Comparison of ENCODE assay signal across 19 cellular contexts in the genomic region with DNA sequence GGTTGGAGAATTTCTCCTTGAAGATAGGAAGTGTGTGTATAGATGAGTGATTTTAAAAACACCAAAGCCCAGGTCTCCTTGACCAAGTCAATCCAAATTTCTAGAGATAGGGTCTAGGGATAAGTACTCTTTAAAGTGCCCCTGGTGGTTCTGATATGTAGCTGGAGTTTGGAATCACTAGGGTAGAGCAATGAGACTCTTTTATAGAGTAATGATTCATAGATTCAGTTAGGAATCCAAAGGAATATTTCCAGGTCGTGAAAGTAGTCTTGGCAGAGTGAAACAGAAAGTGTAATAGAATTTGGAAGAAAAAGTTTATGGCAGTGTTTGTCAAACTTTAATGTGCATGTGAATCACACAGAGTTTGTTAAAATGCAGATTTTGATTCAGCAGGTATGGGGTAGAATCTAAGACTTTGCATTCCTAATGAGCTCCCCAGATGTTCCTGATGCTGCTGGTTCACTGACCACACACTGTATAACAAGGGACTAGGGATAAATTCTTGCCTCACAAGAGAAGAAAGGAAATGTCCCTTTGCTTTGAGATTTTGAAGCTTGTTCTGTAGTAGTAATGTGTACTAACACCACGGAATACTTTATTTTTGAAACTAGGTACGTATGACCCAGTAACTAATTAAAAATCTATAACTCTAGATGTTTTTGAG. TPM values are rescaled to one million over a fixed set of nuclear protein-coding genes. Genes with fewer than 3 reads are reported as not detected.
DNase-seq lines count a peak whose midpoint lies in the region; ATAC-seq and TF ChIP-seq lines count a peak whose summit lies in the region.
"Had no signal": no experiment of that assay in that cellular context is flagged by ENCODE, and none has a peak within 500 bp of the region (broad histone marks: within the 10 kb centered on the region; RNA-seq: fewer than 3 reads in every experiment).

No MANE protein-coding gene starts in this region.

- H2AFZ ChIP-seq in OCI-LY7 (ENCODE audit: low read length) = no peak overlapping the region

- no peaks in the 10 kb centered on the region for H3K4me1 ChIP-seq in mucosa of descending colon (ENCODE audit: low read depth)
- H3K4me1 ChIP-seq in OCI-LY7 (ENCODE audit: insufficient read depth, low read length, poor library complexity, severe bottlenecking) = no peaks in the 10 kb centered on the region
- H3K4me1 ChIP-seq: SJCRH30 had no signal

- no peak overlapping the region for H3K4me3 ChIP-seq in AG09309 (ENCODE audit: control insufficient read depth, low read depth, low read length)
- no peak overlapping the region for H3K4me3 ChIP-seq in mucosa of descending colon
- no peak overlapping the region for H3K4me3 ChIP-seq in OCI-LY7 (ENCODE audit: low read depth, low read length, poor library complexity, severe bottlenecking)
- H3K4me3 ChIP-seq: SJCRH30 had no signal

- H3K4me2 ChIP-seq in OCI-LY7 (ENCODE audit: low read length) = no peak overlapping the region

- H3K36me3 ChIP-seq in mucosa of descending colon (ENCODE audit: low read depth) (no peaks in the 10 kb centered on the region), OCI-LY7 (ENCODE audit: insufficient read depth, low read length) (no peaks in the 10 kb centered on the region)
- H3K36me3 ChIP-seq: SJCRH30 had no signal

- POLR2A ChIA-PET in OCI-LY7 (lab: Charles Lee) = no interaction called here

- intact Hi-C loops in mucosa of descending colon (cut with DNase I, micrococcal nuclease) = no loop called here
- intact Hi-C loops in OCI-LY7 (cut with micrococcal nuclease; ENCODE audit: unreplicated experiment) = no loop called here

- ATAC-seq in mucosa of descending colon (peak; percentile 91), SK-N-SH treated with all-trans-retinoic acid at 6 μM for 48 hours (no peak), GM21786 (IDR thresholded peaks at IDR 0.05; ENCODE audit: unreplicated experiment) (no peak)

- peak; percentile 24 for DNase-seq in AG09309 (ENCODE audit: low read depth)
- peak; percentile 7 for DNase-seq in NCI-H226
- peak; percentile 9 for DNase-seq in glomerular visceral epithelial cell (ENCODE audit: extremely low spot score)
- no peak for DNase-seq in mucosa of descending colon
- DNase-seq in OCI-LY7 (ENCODE audit: low spot score) = no peak
- DNase-seq in stimulated activated CD4-positive, alpha-beta T cell treated with anti-CD3 and anti-CD28 coated beads, Interleukin-15, amount 100 ng/mL, for 24 hours = no peak
- DNase-seq: C1 segment of cervical spinal cord; DND-41; GDM1; NCI-H1417; NCI-H1930; NCI-H446; NCI-H69; NK-92 treated with Interleukin-12 subunit alpha and Interleukin-12 subunit beta, amount 100 ng/mL, for 24 hours; SJCRH30 had no signal

- no peaks in the 10 kb centered on the region for H4K20me1 ChIP-seq in OCI-LY7 (ENCODE audit: insufficient read depth, low read length)

- no peaks in the 10 kb centered on the region for H3K79me2 ChIP-seq in OCI-LY7 (ENCODE audit: insufficient read depth, low read depth, low read length)

- CTCF ChIA-PET in OCI-LY7 (lab: Charles Lee; ENCODE audit: unreplicated experiment) = interaction anchor here (0.7 kb wide), 1 partner anchor 801 kb away, joined by 3 read pairs; no protein-coding TSS in a partner anchor

- TF ChIP-seq CTCF in AG09309 (IDR thresholded peaks at IDR 0.05; ENCODE audit: control insufficient read depth, insufficient read depth, low read depth, low read length, missing control alignments) (peak; percentile 10), mucosa of descending colon (IDR thresholded peaks at IDR 0.05) (no peak), OCI-LY7 (conservative IDR thresholded peaks at IDR 0.05; ENCODE audit: low read length) (no peak)

- H3K9me3 ChIP-seq in mucosa of descending colon = no peaks in the 10 kb centered on the region
- H3K9me3 ChIP-seq in OCI-LY7 (ENCODE audit: low read length) = no peaks in the 10 kb centered on the region
- H3K9me3 ChIP-seq: SJCRH30 had no signal

- H3K27ac ChIP-seq in OCI-LY7 (ENCODE audit: low read depth, low read length, poor library complexity, severe bottlenecking) = no peak overlapping the region
- H3K27ac ChIP-seq: RWPE1, SJCRH30 had no signal

- BruUV-seq in OCI-LY7 (replicated peaks; lab: Mats Ljungman, UMichigan) = no TSS peak

- no peaks in the 10 kb centered on the region for H3K9me2 ChIP-seq in OCI-LY7 (ENCODE audit: insufficient read depth, low read length)

TF ChIP-seq in SK-N-SH treated with all-trans-retinoic acid at 6 μM for 48 hours, 23 proteins besides CTCF, POLR2A, EP300 and RAD21 (continues in another document):
- TF ChIP-seq, protein P1, sequence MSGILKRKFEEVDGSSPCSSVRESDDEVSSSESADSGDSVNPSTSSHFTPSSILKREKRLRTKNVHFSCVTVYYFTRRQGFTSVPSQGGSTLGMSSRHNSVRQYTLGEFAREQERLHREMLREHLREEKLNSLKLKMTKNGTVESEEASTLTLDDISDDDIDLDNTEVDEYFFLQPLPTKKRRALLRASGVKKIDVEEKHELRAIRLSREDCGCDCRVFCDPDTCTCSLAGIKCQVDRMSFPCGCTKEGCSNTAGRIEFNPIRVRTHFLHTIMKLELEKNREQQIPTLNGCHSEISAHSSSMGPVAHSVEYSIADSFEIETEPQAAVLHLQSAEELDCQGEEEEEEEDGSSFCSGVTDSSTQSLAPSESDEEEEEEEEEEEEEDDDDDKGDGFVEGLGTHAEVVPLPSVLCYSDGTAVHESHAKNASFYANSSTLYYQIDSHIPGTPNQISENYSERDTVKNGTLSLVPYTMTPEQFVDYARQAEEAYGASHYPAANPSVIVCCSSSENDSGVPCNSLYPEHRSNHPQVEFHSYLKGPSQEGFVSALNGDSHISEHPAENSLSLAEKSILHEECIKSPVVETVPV (CRISPR knock-in tag; IDR thresholded peaks at IDR 0.05) = no peak
- TF ChIP-seq ZFP3 (CRISPR knock-in tag; IDR thresholded peaks at IDR 0.05) = no peak
- no peak for TF ChIP-seq CSDC2 (CRISPR knock-in tag; IDR thresholded peaks at IDR 0.05)
- no peak for TF ChIP-seq BACH2 (CRISPR knock-in tag; IDR thresholded peaks at IDR 0.05; ENCODE audit: borderline replicate concordance)
- TF ChIP-seq, protein P2, sequence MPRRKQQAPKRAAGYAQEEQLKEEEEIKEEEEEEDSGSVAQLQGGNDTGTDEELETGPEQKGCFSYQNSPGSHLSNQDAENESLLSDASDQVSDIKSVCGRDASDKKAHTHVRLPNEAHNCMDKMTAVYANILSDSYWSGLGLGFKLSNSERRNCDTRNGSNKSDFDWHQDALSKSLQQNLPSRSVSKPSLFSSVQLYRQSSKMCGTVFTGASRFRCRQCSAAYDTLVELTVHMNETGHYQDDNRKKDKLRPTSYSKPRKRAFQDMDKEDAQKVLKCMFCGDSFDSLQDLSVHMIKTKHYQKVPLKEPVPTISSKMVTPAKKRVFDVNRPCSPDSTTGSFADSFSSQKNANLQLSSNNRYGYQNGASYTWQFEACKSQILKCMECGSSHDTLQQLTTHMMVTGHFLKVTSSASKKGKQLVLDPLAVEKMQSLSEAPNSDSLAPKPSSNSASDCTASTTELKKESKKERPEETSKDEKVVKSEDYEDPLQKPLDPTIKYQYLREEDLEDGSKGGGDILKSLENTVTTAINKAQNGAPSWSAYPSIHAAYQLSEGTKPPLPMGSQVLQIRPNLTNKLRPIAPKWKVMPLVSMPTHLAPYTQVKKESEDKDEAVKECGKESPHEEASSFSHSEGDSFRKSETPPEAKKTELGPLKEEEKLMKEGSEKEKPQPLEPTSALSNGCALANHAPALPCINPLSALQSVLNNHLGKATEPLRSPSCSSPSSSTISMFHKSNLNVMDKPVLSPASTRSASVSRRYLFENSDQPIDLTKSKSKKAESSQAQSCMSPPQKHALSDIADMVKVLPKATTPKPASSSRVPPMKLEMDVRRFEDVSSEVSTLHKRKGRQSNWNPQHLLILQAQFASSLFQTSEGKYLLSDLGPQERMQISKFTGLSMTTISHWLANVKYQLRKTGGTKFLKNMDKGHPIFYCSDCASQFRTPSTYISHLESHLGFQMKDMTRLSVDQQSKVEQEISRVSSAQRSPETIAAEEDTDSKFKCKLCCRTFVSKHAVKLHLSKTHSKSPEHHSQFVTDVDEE (CRISPR knock-in tag; IDR thresholded peaks at IDR 0.05) = no peak
- TF ChIP-seq, protein P3, sequence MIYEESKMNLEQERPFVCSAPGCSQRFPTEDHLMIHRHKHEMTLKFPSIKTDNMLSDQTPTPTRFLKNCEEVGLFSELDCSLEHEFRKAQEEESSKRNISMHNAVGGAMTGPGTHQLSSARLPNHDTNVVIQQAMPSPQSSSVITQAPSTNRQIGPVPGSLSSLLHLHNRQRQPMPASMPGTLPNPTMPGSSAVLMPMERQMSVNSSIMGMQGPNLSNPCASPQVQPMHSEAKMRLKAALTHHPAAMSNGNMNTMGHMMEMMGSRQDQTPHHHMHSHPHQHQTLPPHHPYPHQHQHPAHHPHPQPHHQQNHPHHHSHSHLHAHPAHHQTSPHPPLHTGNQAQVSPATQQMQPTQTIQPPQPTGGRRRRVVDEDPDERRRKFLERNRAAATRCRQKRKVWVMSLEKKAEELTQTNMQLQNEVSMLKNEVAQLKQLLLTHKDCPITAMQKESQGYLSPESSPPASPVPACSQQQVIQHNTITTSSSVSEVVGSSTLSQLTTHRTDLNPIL (CRISPR knock-in tag; IDR thresholded peaks at IDR 0.05; ENCODE audit: low read depth) = no peak
- TF ChIP-seq, protein P4, sequence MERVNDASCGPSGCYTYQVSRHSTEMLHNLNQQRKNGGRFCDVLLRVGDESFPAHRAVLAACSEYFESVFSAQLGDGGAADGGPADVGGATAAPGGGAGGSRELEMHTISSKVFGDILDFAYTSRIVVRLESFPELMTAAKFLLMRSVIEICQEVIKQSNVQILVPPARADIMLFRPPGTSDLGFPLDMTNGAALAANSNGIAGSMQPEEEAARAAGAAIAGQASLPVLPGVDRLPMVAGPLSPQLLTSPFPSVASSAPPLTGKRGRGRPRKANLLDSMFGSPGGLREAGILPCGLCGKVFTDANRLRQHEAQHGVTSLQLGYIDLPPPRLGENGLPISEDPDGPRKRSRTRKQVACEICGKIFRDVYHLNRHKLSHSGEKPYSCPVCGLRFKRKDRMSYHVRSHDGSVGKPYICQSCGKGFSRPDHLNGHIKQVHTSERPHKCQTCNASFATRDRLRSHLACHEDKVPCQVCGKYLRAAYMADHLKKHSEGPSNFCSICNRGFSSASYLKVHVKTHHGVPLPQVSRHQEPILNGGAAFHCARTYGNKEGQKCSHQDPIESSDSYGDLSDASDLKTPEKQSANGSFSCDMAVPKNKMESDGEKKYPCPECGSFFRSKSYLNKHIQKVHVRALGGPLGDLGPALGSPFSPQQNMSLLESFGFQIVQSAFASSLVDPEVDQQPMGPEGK (CRISPR knock-in tag; IDR thresholded peaks at IDR 0.05; ENCODE audit: borderline replicate concordance) = no peak
- no peak for TF ChIP-seq ZNF8 (CRISPR knock-in tag; IDR thresholded peaks at IDR 0.05)
- TF ChIP-seq TOX (CRISPR knock-in tag; IDR thresholded peaks at IDR 0.05; ENCODE audit: borderline replicate concordance) = no peak
- TF ChIP-seq GLIS3 (CRISPR knock-in tag; IDR thresholded peaks at IDR 0.05) = no peak
- TF ChIP-seq RARB (CRISPR knock-in tag; IDR thresholded peaks at IDR 0.05) = no peak
- TF ChIP-seq ESRRG (CRISPR knock-in tag; IDR thresholded peaks at IDR 0.05) = no peak
- TF ChIP-seq ARNTL (CRISPR knock-in tag; IDR thresholded peaks at IDR 0.05; ENCODE audit: borderline replicate concordance, low read depth) = no peak
- TF ChIP-seq ZC3H10 (CRISPR knock-in tag; IDR thresholded peaks at IDR 0.05) = no peak

RNA-seq across cellular contexts. Expression of a gene that starts 1.8 kb away (rescaled TPM):
- total RNA-seq in mucosa of descending colon (not detected), OCI-LY7 (2022) (not detected in 2 replicates)
- total RNA-seq in OCI-LY7 (2014; rRNA removed; shearing (Covaris generic)) = not detected in 2 replicates
- total RNA-seq: A172, SJCRH30 had no signal

Comparison
In these comparisons a context has a peak if more than half of its experiments do, and no peak if none do; other contexts are left out.
1. DNase-seq: peak in AG09309 (single experiment), NCI-H226 (single experiment) and glomerular visceral epithelial cell (single experiment); none in mucosa of descending colon (0 of 3), OCI-LY7 (single experiment) and stimulated activated CD4-positive, alpha-beta T cell treated with anti-CD3 and anti-CD28 coated beads, Interleukin-15, amount 100 ng/mL, for 24 hours (single experiment).